Comparison of ENCODE assay signal across 1 cellular context in the genomic region with DNA sequence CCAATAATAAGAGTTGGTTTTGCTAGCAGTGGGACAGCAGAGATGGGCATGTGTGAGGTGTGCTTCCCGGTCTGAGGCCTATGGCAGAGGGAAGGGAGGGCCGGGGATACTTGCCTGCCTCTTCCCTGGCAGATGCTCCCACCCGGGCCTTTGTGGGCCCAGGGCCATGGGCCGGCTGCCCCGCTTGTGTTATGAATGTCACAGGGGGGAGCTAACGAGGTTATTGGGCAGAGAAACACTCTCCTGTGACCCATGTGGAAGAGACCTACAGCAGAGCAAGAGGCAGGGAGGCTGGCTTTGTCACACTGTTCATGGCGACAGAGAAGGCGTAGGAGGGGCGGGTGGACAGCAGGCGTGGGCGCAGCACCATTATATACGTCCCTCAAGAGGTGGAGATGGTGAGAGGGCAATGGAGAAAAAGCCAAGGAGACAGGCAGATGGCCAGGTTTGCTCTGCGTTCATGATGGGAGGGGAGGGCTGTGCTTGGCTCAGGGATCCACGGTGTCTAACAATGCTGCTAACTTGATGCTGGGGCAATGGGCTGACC.
TF ChIP-seq lines count a peak whose summit lies in the region.

No MANE protein-coding gene starts in this region.

TF ChIP-seq in GM12878, 131 proteins besides CTCF, POLR2A, EP300 and RAD21:
- no peak for TF ChIP-seq CHD2 (IDR thresholded peaks at IDR 0.05; ENCODE audit: borderline replicate concordance, low read depth, low read length)
- TF ChIP-seq STAT3 (IDR thresholded peaks at IDR 0.05; ENCODE audit: low read depth, low read length) = no peak
- TF ChIP-seq WRNIP1 (IDR thresholded peaks at IDR 0.05; ENCODE audit: borderline replicate concordance, low read depth, low read length) = no peak
- TF ChIP-seq, protein P1, sequence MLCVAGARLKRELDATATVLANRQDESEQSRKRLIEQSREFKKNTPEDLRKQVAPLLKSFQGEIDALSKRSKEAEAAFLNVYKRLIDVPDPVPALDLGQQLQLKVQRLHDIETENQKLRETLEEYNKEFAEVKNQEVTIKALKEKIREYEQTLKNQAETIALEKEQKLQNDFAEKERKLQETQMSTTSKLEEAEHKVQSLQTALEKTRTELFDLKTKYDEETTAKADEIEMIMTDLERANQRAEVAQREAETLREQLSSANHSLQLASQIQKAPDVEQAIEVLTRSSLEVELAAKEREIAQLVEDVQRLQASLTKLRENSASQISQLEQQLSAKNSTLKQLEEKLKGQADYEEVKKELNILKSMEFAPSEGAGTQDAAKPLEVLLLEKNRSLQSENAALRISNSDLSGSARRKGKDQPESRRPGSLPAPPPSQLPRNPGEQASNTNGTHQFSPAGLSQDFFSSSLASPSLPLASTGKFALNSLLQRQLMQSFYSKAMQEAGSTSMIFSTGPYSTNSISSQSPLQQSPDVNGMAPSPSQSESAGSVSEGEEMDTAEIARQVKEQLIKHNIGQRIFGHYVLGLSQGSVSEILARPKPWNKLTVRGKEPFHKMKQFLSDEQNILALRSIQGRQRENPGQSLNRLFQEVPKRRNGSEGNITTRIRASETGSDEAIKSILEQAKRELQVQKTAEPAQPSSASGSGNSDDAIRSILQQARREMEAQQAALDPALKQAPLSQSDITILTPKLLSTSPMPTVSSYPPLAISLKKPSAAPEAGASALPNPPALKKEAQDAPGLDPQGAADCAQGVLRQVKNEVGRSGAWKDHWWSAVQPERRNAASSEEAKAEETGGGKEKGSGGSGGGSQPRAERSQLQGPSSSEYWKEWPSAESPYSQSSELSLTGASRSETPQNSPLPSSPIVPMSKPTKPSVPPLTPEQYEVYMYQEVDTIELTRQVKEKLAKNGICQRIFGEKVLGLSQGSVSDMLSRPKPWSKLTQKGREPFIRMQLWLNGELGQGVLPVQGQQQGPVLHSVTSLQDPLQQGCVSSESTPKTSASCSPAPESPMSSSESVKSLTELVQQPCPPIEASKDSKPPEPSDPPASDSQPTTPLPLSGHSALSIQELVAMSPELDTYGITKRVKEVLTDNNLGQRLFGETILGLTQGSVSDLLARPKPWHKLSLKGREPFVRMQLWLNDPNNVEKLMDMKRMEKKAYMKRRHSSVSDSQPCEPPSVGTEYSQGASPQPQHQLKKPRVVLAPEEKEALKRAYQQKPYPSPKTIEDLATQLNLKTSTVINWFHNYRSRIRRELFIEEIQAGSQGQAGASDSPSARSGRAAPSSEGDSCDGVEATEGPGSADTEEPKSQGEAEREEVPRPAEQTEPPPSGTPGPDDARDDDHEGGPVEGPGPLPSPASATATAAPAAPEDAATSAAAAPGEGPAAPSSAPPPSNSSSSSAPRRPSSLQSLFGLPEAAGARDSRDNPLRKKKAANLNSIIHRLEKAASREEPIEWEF (IDR thresholded peaks at IDR 0.05; ENCODE audit: insufficient replicate concordance, low read depth, low read length) = no peak
- TF ChIP-seq IKZF2 (IDR thresholded peaks at IDR 0.05) = no peak
- TF ChIP-seq TCF7 (IDR thresholded peaks at IDR 0.05; ENCODE audit: borderline replicate concordance) = no peak
- no peak for TF ChIP-seq SIX5 (IDR thresholded peaks at IDR 0.05; ENCODE audit: low read depth, low read length, severe bottlenecking)
- no peak for TF ChIP-seq HDAC2 (IDR thresholded peaks at IDR 0.05)
- TF ChIP-seq HDGF (IDR thresholded peaks at IDR 0.05) = no peak
- no peak for TF ChIP-seq NFXL1 (IDR thresholded peaks at IDR 0.05; ENCODE audit: borderline replicate concordance)
- TF ChIP-seq BRCA1 (IDR thresholded peaks at IDR 0.05; ENCODE audit: low read depth, low read length) = no peak
- no peak for TF ChIP-seq YBX1 (IDR thresholded peaks at IDR 0.05)
- TF ChIP-seq, protein P2, sequence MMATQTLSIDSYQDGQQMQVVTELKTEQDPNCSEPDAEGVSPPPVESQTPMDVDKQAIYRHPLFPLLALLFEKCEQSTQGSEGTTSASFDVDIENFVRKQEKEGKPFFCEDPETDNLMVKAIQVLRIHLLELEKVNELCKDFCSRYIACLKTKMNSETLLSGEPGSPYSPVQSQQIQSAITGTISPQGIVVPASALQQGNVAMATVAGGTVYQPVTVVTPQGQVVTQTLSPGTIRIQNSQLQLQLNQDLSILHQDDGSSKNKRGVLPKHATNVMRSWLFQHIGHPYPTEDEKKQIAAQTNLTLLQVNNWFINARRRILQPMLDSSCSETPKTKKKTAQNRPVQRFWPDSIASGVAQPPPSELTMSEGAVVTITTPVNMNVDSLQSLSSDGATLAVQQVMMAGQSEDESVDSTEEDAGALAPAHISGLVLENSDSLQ (IDR thresholded peaks at IDR 0.05) = no peak
- TF ChIP-seq NR2F1 (conservative IDR thresholded peaks at IDR 0.05) = no peak
- TF ChIP-seq MXI1 (IDR thresholded peaks at IDR 0.05; ENCODE audit: low read depth, low read length) = no peak
- TF ChIP-seq, protein P3, sequence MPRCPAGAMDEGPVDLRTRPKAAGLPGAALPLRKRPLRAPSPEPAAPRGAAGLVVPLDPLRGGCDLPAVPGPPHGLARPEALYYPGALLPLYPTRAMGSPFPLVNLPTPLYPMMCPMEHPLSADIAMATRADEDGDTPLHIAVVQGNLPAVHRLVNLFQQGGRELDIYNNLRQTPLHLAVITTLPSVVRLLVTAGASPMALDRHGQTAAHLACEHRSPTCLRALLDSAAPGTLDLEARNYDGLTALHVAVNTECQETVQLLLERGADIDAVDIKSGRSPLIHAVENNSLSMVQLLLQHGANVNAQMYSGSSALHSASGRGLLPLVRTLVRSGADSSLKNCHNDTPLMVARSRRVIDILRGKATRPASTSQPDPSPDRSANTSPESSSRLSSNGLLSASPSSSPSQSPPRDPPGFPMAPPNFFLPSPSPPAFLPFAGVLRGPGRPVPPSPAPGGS (IDR thresholded peaks at IDR 0.05; ENCODE audit: borderline replicate concordance, insufficient read depth, low read depth, low read length, poor library complexity, severe bottlenecking) = no peak
- TF ChIP-seq BACH1 (IDR thresholded peaks at IDR 0.05; ENCODE audit: borderline replicate concordance) = no peak
- TF ChIP-seq, protein P4, sequence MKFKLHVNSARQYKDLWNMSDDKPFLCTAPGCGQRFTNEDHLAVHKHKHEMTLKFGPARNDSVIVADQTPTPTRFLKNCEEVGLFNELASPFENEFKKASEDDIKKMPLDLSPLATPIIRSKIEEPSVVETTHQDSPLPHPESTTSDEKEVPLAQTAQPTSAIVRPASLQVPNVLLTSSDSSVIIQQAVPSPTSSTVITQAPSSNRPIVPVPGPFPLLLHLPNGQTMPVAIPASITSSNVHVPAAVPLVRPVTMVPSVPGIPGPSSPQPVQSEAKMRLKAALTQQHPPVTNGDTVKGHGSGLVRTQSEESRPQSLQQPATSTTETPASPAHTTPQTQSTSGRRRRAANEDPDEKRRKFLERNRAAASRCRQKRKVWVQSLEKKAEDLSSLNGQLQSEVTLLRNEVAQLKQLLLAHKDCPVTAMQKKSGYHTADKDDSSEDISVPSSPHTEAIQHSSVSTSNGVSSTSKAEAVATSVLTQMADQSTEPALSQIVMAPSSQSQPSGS (IDR thresholded peaks at IDR 0.05; ENCODE audit: low read length) = no peak
- no peak for TF ChIP-seq GABPA (IDR thresholded peaks at IDR 0.05; ENCODE audit: low read depth)
- TF ChIP-seq PAX5 (IDR thresholded peaks at IDR 0.05; ENCODE audit: borderline replicate concordance, low read depth, low read length) = no peak
TF ChIP-seq in GM12878: peak in this region for 0.
